ENCODE assay signal across 16 cellular contexts in the genomic region with DNA sequence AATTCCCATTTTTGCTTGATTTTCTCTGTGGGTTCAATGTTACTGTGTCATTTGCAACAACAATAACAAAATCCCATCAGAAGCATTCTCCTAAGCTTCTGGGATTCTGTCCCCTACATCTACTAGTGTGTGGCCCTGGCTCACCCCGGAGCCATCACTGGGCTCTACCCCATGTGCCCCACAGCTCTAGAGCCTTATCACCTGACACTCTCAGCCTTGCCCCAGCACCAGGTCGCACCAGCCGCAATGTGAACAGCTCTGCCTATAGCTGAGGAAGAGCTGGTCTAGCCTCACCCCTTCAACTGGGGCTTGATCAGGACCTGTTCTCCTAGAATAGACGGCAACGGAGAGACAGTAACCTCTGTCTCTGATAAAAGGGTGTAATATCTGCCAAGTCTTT.
DNase-seq lines count a peak whose midpoint lies in the region; ATAC-seq and TF ChIP-seq lines count a peak whose summit lies in the region.
"Had no signal": no experiment of that assay in that cellular context is flagged by ENCODE, and none has a peak within 500 bp of the region (broad histone marks: within the 10 kb centered on the region; RNA-seq: fewer than 3 reads in every experiment).

No MANE protein-coding gene starts in this region.

- no peaks in the 10 kb centered on the region for H3K27me3 ChIP-seq in BLaER1 treated with 17β-estradiol and CSF1 and Interleukin-3, amounts not matched to agents 10 nM and 100 nM
- peaks cover 0 to 5% (median 0%) of the 10 kb centered on the region in 7 donors for H3K27me3 ChIP-seq in spleen (replicated peaks in 1 of 7)

- peak; percentile 30; the same call in 1 of the 2 replicates for ATAC-seq in WTC11
- ATAC-seq in left lobe of liver, result peak; percentile 15
- ATAC-seq in HG03175 (IDR thresholded peaks at IDR 0.05; ENCODE audit: unreplicated experiment), result no peak
- ATAC-seq: PC-3 had no signal

- H3K4me2 ChIP-seq in BLaER1 treated with 17β-estradiol and CSF1 and Interleukin-3, amounts not matched to agents 10 nM and 100 nM, result 0 out of 22 replicates have a peak overlapping the region, but pooled peaks of 3 of the 11 experiments have one; percentile 3 to 11 (median 7)

- peaks cover 3% of the 10 kb centered on the region; the same call in 1 of the 2 replicates for H3K36me3 Mint-ChIP-seq in WTC11
- H3K36me3 Mint-ChIP-seq: CD4-positive, CD25-positive, alpha-beta regulatory T cell had no signal

- no peaks in the 10 kb centered on the region for H3K27me3 Mint-ChIP-seq in WTC11 (ENCODE audit: low read depth)

- H3K9me3 Mint-ChIP-seq in WTC11, result peaks cover 4% of the 10 kb centered on the region
- H3K9me3 Mint-ChIP-seq: HFFc6 had no signal

- 77 to 94% (median 89%) methylated on average over 5 of the region's 5 CpGs for WGBS in spleen, 5 donors

- H3K4me3 ChIP-seq in BLaER1 treated with 17β-estradiol and CSF1 and Interleukin-3, amounts not matched to agents 10 nM and 100 nM, result no peak overlapping the region
- H3K4me3 ChIP-seq in spleen, result no peak overlapping the region

- no peak overlapping the region for H3K4me3 Mint-ChIP-seq in WTC11
- H3K4me3 Mint-ChIP-seq: CD4-positive, CD25-positive, alpha-beta regulatory T cell; HFFc6 had no signal

- peak overlapping the region; percentile 10; the same call in 1 of the 2 replicates for H3K27ac Mint-ChIP-seq in WTC11
- H3K27ac Mint-ChIP-seq: CD4-positive, CD25-positive, alpha-beta regulatory T cell; HFFc6 had no signal

- CTCF ChIA-PET in WTC11 (lab: Charles Lee), result interaction anchor here (0.6 kb wide), 1 partner anchor 76 kb away, joined by 4 read pairs; no protein-coding TSS in a partner anchor

- peaks cover 10 to 73% (median 52%) of the 10 kb centered on the region in 10 experiments; a peak in 19 of 20 replicates for H3K4me1 ChIP-seq in BLaER1 treated with 17β-estradiol and CSF1 and Interleukin-3, amounts not matched to agents 10 nM and 100 nM
- H3K4me1 ChIP-seq in spleen, result peaks cover 0 to 6% (median under 1%) of the 10 kb centered on the region in 6 donors

- peaks cover 14% of the 10 kb centered on the region for H3K4me1 Mint-ChIP-seq in WTC11

- no peaks in the 10 kb centered on the region for H4K20me1 ChIP-seq in BLaER1 treated with 17β-estradiol and CSF1 and Interleukin-3, amounts not matched to agents 10 nM and 100 nM

- H3K9me3 ChIP-seq in BLaER1 treated with 17β-estradiol and CSF1 and Interleukin-3, amounts not matched to agents 10 nM and 100 nM (replicated peaks in 1 of 11), result peaks cover 0 to 12% (median 0%) of the 10 kb centered on the region in 11 experiments; a peak in 4 of 22 replicates
- H3K9me3 ChIP-seq in spleen, result no peaks in the 10 kb centered on the region

- TF ChIP-seq CTCF in WTC11 (IDR thresholded peaks at IDR 0.05), result no peak
- TF ChIP-seq CTCF in spleen (IDR thresholded peaks at IDR 0.05 in 8 of 11, conservative IDR thresholded peaks at IDR 0.05 in 3 of 11), result no peak

- H3K9ac ChIP-seq in BLaER1 treated with 17β-estradiol and CSF1 and Interleukin-3, amounts not matched to agents 10 nM and 100 nM, result no peak overlapping the region

- intact Hi-C loops in spleen (cut with DNase I; ENCODE audit: low total_unique reads), result no loop called here

- no peak for DNase-seq in WTC11 (ENCODE audit: low spot score)
- DNase-seq in left lobe of liver (ENCODE audit: low spot score), result no peak
- DNase-seq in spleen, result no peak
- DNase-seq in hepatic stellate cell (ENCODE audit: low spot score), result no peak
- no peak for DNase-seq in activated effector memory CD4-positive, alpha-beta T cell treated with anti-CD3 and anti-CD28 coated beads, Interleukin-2, amount 50 U/mL, for 16 hours
- DNase-seq in A172 (ENCODE audit: low spot score), result no peak
- DNase-seq: CD4-positive, CD25-positive, alpha-beta regulatory T cell; DMS79 treated with DMSO at 0.1 percent for 48 hours; HFFc6; Kasumi-1; NCI-H1105 treated with DMSO at 0.1 percent for 48 hours; NCI-H187; NCI-H446; PC-3 had no signal

- H3K27ac ChIP-seq in BLaER1 treated with 17β-estradiol and CSF1 and Interleukin-3, amounts not matched to agents 10 nM and 100 nM, result peak overlapping the region in 6 of 11 experiments; percentile 3 to 94 (median 18); a peak in 7 of 22 replicates
- peak overlapping the region in 6 of 8 donors; percentile 16 to 55 (median 28) for H3K27ac ChIP-seq in spleen

- TF ChIP-seq POLR2A in spleen (IDR thresholded peaks at IDR 0.05), result no peak

- POLR2A ChIA-PET in WTC11 (lab: Charles Lee), result no interaction called here

- H3K36me3 ChIP-seq in BLaER1 treated with 17β-estradiol and CSF1 and Interleukin-3, amounts not matched to agents 10 nM and 100 nM, result no peaks in the 10 kb centered on the region
- H3K36me3 ChIP-seq in spleen, result no peaks in the 10 kb centered on the region

TF ChIP-seq in WTC11, 78 proteins besides CTCF, POLR2A, EP300 and RAD21:
- TF ChIP-seq, protein P1, sequence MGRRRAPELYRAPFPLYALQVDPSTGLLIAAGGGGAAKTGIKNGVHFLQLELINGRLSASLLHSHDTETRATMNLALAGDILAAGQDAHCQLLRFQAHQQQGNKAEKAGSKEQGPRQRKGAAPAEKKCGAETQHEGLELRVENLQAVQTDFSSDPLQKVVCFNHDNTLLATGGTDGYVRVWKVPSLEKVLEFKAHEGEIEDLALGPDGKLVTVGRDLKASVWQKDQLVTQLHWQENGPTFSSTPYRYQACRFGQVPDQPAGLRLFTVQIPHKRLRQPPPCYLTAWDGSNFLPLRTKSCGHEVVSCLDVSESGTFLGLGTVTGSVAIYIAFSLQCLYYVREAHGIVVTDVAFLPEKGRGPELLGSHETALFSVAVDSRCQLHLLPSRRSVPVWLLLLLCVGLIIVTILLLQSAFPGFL (CRISPR knock-in tag; IDR thresholded peaks at IDR 0.05; ENCODE audit: borderline replicate concordance), result no peak
